8 cellular contexts compared by ENCODE assay signal in genomic region chr2:145744541-145745386, GRCh38.
DNase-seq lines count a peak whose midpoint lies in the region; ATAC-seq, FAIRE-seq and TF ChIP-seq lines count a peak whose summit lies in the region.

No MANE protein-coding gene starts in this region.

- H2BK120ac ChIP-seq in mesendoderm (ENCODE audit: low read depth, low read length) = no peak overlapping the region
- H2BK120ac ChIP-seq in H9 (ENCODE audit: low read depth, low read length, poor library complexity, severe bottlenecking) = no peak overlapping the region

- no peak overlapping the region for H3K23ac ChIP-seq in mesendoderm (ENCODE audit: low read length)
- no peak overlapping the region for H3K23ac ChIP-seq in H9 (ENCODE audit: insufficient read length, low read depth, low read length)

- H3K4me3 Mint-ChIP-seq in H9 = no peak overlapping the region

- H3K9ac ChIP-seq in mesendoderm (ENCODE audit: low read length) (no peak overlapping the region), H9 (ENCODE audit: extremely low read depth, insufficient read length, low read length) (no peak overlapping the region)

- H3K27me3 ChIP-seq in bronchial epithelial cell (ENCODE audit: control insufficient read depth, insufficient read depth, low read length) = no peaks in the 10 kb centered on the region
- H3K27me3 ChIP-seq in mesendoderm (ENCODE audit: insufficient read depth, low read length, poor library complexity) = no peaks in the 10 kb centered on the region
- no peaks in the 10 kb centered on the region for H3K27me3 ChIP-seq in H9 (ENCODE audit: insufficient read depth, low read length)

- H3K27ac ChIP-seq in mesendoderm (ENCODE audit: low read depth, low read length) = no peak overlapping the region
- H3K27ac ChIP-seq in H9 (ENCODE audit: insufficient read length, low read depth, low read length) = no peak overlapping the region

- no peaks in the 10 kb centered on the region for H4K20me1 ChIP-seq in H9 (ENCODE audit: control insufficient read depth, insufficient read depth, insufficient read length)

- no peak overlapping the region for H2BK12ac ChIP-seq in H9 (ENCODE audit: insufficient read length, low read depth, low read length)

- no peak overlapping the region for H4K5ac ChIP-seq in mesendoderm (ENCODE audit: low read length)
- no peak overlapping the region for H4K5ac ChIP-seq in H9 (ENCODE audit: insufficient read length, low read depth, low read length)

- no peak overlapping the region for H4K91ac ChIP-seq in H9 (ENCODE audit: insufficient read length, low read depth, low read length)

- H2BK5ac ChIP-seq in mesendoderm (ENCODE audit: low read length) (no peak overlapping the region), H9 (ENCODE audit: insufficient read length, low read length) (no peak overlapping the region)

- no peak overlapping the region for H2AK5ac ChIP-seq in mesendoderm (ENCODE audit: low read length)
- no peak overlapping the region for H2AK5ac ChIP-seq in H9 (ENCODE audit: insufficient read length, low read length)

- H3K4me2 ChIP-seq in mesendoderm (ENCODE audit: low read length) (no peak overlapping the region), H9 (ENCODE audit: insufficient read depth, insufficient read length, low read length) (no peak overlapping the region)

- H3K27ac Mint-ChIP-seq in H9 = no peak overlapping the region

- H3K14ac ChIP-seq in H9 (ENCODE audit: insufficient read depth, low read length) = no peak overlapping the region

- no peaks in the 10 kb centered on the region for H3K36me3 Mint-ChIP-seq in H9 (ENCODE audit: insufficient read depth in 1 of 3, low read depth in 3 of 3)

- peak; percentile 71 for ATAC-seq in GM19463 (IDR thresholded peaks at IDR 0.05; ENCODE audit: unreplicated experiment)
- peak; percentile 84 for ATAC-seq in HG03439 (IDR thresholded peaks at IDR 0.05; ENCODE audit: unreplicated experiment)
- ATAC-seq in Right ventricle myocardium inferior = no peak

- no CpG with 5 or more reads among the region's 4 CpGs for WGBS in mesendoderm (ENCODE audit: extremely low coverage, insufficient coverage, low lambda C conversion rate)
- WGBS in H9 (ENCODE audit: extremely low coverage, insufficient read length, low lambda C conversion rate) = no CpG with 5 or more reads among the region's 4 CpGs

- no peaks in the 10 kb centered on the region for H3K23me2 ChIP-seq in H9 (ENCODE audit: insufficient read length, low read depth, low read length, poor library complexity, severe bottlenecking)

- H3K9me3 ChIP-seq in H9 (ENCODE audit: control insufficient read depth, low read depth, low read length) = no peaks in the 10 kb centered on the region

- H3K4me1 ChIP-seq in mesendoderm (ENCODE audit: control insufficient read depth, low read depth, low read length) = no peaks in the 10 kb centered on the region
- no peaks in the 10 kb centered on the region for H3K4me1 ChIP-seq in H9 (ENCODE audit: insufficient read depth, low read length)

- H4K8ac ChIP-seq in mesendoderm (ENCODE audit: low read depth, low read length) (no peak overlapping the region), H9 (replicated peaks; ENCODE audit: insufficient read length, low read depth, low read length) (no peak overlapping the region)

- no peak overlapping the region for H3K18ac ChIP-seq in mesendoderm (ENCODE audit: low read length)
- no peak overlapping the region for H3K18ac ChIP-seq in H9 (ENCODE audit: insufficient read length, low read depth, low read length)

- no peaks in the 10 kb centered on the region for H3K79me2 ChIP-seq in mesendoderm (ENCODE audit: control insufficient read depth, insufficient read depth, low read length)
- H3K79me2 ChIP-seq in H9 (ENCODE audit: insufficient read depth, low read length) = no peaks in the 10 kb centered on the region

- H2BK15ac ChIP-seq in mesendoderm (replicated peaks; ENCODE audit: low read depth) (no peak overlapping the region), H9 (ENCODE audit: low read depth, low read length) (no peak overlapping the region)

- H3K9me3 Mint-ChIP-seq in H9 = no peaks in the 10 kb centered on the region

- H2BK20ac ChIP-seq in H9 (ENCODE audit: low read depth, low read length, poor library complexity, severe bottlenecking) = no peak overlapping the region

- DNase-seq in AG20443 (ENCODE audit: low spot score) (peak; percentile 70), bronchial epithelial cell (ENCODE audit: low read depth) (peak; percentile 98), mesendoderm (no peak), Right ventricle myocardium inferior (ENCODE audit: missing footprints) (no peak), H9 (no peak), NCI-H146 treated with DMSO at 0.1 percent for 48 hours (lab: John Stamatoyannopoulos, UW; ENCODE audit: unreplicated experiment) (no peak)

- intact Hi-C loops in Right ventricle myocardium inferior (cut with DNase I) = no loop called here

- no peak overlapping the region for H2AFZ ChIP-seq in H9 (ENCODE audit: low read length)

- no peaks in the 10 kb centered on the region for H3K27me3 Mint-ChIP-seq in H9 (ENCODE audit: low read depth)

- H3K56ac ChIP-seq in mesendoderm (ENCODE audit: low read length) (no peak overlapping the region), H9 (ENCODE audit: insufficient read length, low read depth, low read length) (no peak overlapping the region)

- H3K4me1 Mint-ChIP-seq in H9 = peaks cover 0 to 3% of the 10 kb centered on the region in 2 experiments; a peak in 1 of 4 replicates

- H3K4ac ChIP-seq in mesendoderm (ENCODE audit: low read depth, low read length) = no peak overlapping the region
- H3K4ac ChIP-seq in H9 (ENCODE audit: low read depth, low read length) = no peak overlapping the region

- H3K36me3 ChIP-seq in bronchial epithelial cell (ENCODE audit: control insufficient read depth, insufficient read depth, low read length) (no peaks in the 10 kb centered on the region), mesendoderm (ENCODE audit: control insufficient read depth, insufficient read depth, low read length) (no peaks in the 10 kb centered on the region)

- H3T11ph ChIP-seq in H9 (ENCODE audit: low read length) = no peak overlapping the region

- H3K4me3 ChIP-seq in bronchial epithelial cell (ENCODE audit: low read depth, low read length) = no peak overlapping the region
- no peak overlapping the region for H3K4me3 ChIP-seq in mesendoderm (ENCODE audit: low read length)

- TF ChIP-seq CTCF in bronchial epithelial cell (IDR thresholded peaks at IDR 0.05; ENCODE audit: insufficient read depth, low read length, severe bottlenecking) (no peak), H9 (conservative IDR thresholded peaks at IDR 0.05) (no peak)

- H3K79me1 ChIP-seq in mesendoderm (ENCODE audit: low read length) (no peaks in the 10 kb centered on the region), H9 (ENCODE audit: insufficient read depth, low read depth, low read length, poor library complexity, severe bottlenecking) (no peaks in the 10 kb centered on the region)

- FAIRE-seq in bronchial epithelial cell (lab: Jason Lieb, UNC) = no peak

Comparison
In these comparisons a context has a peak if more than half of its experiments do, and no peak if none do; other contexts are left out.
1. DNase-seq: peak in AG20443 (single experiment) and bronchial epithelial cell (single experiment); none in mesendoderm (single experiment), Right ventricle myocardium inferior (single experiment), H9 (single experiment) and NCI-H146 treated with DMSO at 0.1 percent for 48 hours (single experiment).